In genomic region chr9:121299467-121300282, GRCh38 we compare ENCODE assay signal across 1 cellular context.
TF ChIP-seq lines count a peak whose summit lies in the region.

No MANE protein-coding gene starts in this region.

TF ChIP-seq in HepG2, 621 proteins besides CTCF, POLR2A, EP300 and RAD21 (continued from another document and continues in another):
- TF ChIP-seq MLXIP (CRISPR knock-in tag; IDR thresholded peaks at IDR 0.05; ENCODE audit: borderline replicate concordance) (no peak), ATF2 (CRISPR knock-in tag; IDR thresholded peaks at IDR 0.05) (peak; percentile 28; the same call in 1 of the 2 replicates), ARNTL (CRISPR knock-in tag; IDR thresholded peaks at IDR 0.05) (no peak), ZNF615 (CRISPR knock-in tag; IDR thresholded peaks at IDR 0.05; ENCODE audit: borderline replicate concordance) (no peak), ZNF580 (CRISPR knock-in tag; IDR thresholded peaks at IDR 0.05; ENCODE audit: borderline replicate concordance, low read depth) (no peak; the same call in 1 of the 2 replicates), ZBTB40 (IDR thresholded peaks at IDR 0.05) (no peak), ZBTB40 (CRISPR knock-in tag; IDR thresholded peaks at IDR 0.05) (0 out of 2 replicates have a peak, but pooled peaks have one; percentile 5), HOXA3 (CRISPR knock-in tag; IDR thresholded peaks at IDR 0.05) (peak; percentile 49), GFI1 (CRISPR knock-in tag; IDR thresholded peaks at IDR 0.05; ENCODE audit: borderline replicate concordance) (no peak), ZMYM2 (CRISPR knock-in tag; IDR thresholded peaks at IDR 0.05) (peak; percentile 17), CEBPZ (IDR thresholded peaks at IDR 0.05; ENCODE audit: low read length) (no peak), FOSL1 (CRISPR knock-in tag; IDR thresholded peaks at IDR 0.05; ENCODE audit: borderline replicate concordance) (no peak), PLSCR1 (CRISPR knock-in tag; IDR thresholded peaks at IDR 0.05; ENCODE audit: borderline replicate concordance) (no peak), RNF2 (conservative IDR thresholded peaks at IDR 0.05; ENCODE audit: low read depth) (no peak), ZFP82 (CRISPR knock-in tag; IDR thresholded peaks at IDR 0.05; ENCODE audit: borderline replicate concordance) (no peak), ZSCAN25 (CRISPR knock-in tag; IDR thresholded peaks at IDR 0.05) (no peak), ZNF224 (CRISPR knock-in tag; IDR thresholded peaks at IDR 0.05) (no peak), KAT7 (CRISPR knock-in tag; IDR thresholded peaks at IDR 0.05; ENCODE audit: borderline replicate concordance) (peak; percentile 57; the same call in 1 of the 2 replicates), FOXO1 (CRISPR knock-in tag; IDR thresholded peaks at IDR 0.05) (no peak; the same call in 1 of the 2 replicates), ZNF772 (CRISPR knock-in tag; IDR thresholded peaks at IDR 0.05) (peak; percentile 59; the same call in 1 of the 2 replicates), PBX3 (CRISPR knock-in tag; IDR thresholded peaks at IDR 0.05; ENCODE audit: borderline replicate concordance) (no peak), SKIL (CRISPR knock-in tag; IDR thresholded peaks at IDR 0.05; ENCODE audit: borderline replicate concordance) (no peak), GTF2F1 (IDR thresholded peaks at IDR 0.05; ENCODE audit: low read length) (no peak), TBX3 (IDR thresholded peaks at IDR 0.05; ENCODE audit: borderline replicate concordance) (peak; percentile 43; the same call in 1 of the 2 replicates), NKX3-1 (CRISPR knock-in tag; IDR thresholded peaks at IDR 0.05) (0 out of 2 replicates have a peak, but pooled peaks have one; percentile 42), BRF2 (CRISPR knock-in tag; IDR thresholded peaks at IDR 0.05) (no peak), HNF4A (CRISPR knock-in tag; IDR thresholded peaks at IDR 0.05) (no peak), ISX (CRISPR knock-in tag; conservative IDR thresholded peaks at IDR 0.05) (no peak)
